1 cellular context compared by ENCODE assay signal in the genomic region with DNA sequence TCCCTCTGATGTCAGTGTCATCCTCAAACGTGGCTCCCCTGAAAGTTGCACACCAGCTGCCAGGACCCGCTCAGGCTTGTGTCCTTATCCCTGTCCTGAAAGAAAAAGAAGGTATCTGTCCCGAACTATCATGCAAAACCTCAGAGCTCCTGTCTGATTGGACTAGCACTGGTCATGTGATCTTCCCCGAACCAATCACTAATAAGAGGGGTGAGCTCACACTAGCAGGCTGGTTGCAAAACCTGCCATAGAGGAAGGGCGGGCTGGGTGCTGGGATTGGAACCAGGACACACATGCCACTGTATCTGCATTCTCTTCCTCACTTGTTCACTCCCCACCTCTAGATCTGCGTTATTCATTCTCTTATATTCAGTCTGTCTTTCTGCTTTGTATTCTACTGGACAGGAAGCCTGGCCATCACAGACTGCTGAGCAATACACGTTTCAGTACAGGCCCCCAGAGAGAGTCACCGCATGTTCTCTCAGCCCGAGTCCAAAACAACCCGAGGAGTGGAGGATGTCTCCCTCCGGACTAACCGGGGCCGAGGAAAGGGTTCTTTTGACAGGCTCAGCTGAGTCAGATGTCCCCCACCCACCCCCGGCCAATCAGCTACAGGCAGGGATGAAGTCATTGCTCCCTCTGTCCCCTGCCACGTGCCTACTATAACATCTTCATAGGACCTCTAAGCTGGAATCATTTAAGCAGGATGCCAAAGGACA.
TF ChIP-seq lines count a peak whose summit lies in the region.

No MANE protein-coding gene starts in this region.

TF ChIP-seq in GM23338, 12 proteins besides CTCF, POLR2A, EP300 and RAD21 (continued from another document):
- TF ChIP-seq, protein P1, sequence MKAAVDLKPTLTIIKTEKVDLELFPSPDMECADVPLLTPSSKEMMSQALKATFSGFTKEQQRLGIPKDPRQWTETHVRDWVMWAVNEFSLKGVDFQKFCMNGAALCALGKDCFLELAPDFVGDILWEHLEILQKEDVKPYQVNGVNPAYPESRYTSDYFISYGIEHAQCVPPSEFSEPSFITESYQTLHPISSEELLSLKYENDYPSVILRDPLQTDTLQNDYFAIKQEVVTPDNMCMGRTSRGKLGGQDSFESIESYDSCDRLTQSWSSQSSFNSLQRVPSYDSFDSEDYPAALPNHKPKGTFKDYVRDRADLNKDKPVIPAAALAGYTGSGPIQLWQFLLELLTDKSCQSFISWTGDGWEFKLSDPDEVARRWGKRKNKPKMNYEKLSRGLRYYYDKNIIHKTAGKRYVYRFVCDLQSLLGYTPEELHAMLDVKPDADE (IDR thresholded peaks at IDR 0.05): no peak
- TF ChIP-seq, protein P2, sequence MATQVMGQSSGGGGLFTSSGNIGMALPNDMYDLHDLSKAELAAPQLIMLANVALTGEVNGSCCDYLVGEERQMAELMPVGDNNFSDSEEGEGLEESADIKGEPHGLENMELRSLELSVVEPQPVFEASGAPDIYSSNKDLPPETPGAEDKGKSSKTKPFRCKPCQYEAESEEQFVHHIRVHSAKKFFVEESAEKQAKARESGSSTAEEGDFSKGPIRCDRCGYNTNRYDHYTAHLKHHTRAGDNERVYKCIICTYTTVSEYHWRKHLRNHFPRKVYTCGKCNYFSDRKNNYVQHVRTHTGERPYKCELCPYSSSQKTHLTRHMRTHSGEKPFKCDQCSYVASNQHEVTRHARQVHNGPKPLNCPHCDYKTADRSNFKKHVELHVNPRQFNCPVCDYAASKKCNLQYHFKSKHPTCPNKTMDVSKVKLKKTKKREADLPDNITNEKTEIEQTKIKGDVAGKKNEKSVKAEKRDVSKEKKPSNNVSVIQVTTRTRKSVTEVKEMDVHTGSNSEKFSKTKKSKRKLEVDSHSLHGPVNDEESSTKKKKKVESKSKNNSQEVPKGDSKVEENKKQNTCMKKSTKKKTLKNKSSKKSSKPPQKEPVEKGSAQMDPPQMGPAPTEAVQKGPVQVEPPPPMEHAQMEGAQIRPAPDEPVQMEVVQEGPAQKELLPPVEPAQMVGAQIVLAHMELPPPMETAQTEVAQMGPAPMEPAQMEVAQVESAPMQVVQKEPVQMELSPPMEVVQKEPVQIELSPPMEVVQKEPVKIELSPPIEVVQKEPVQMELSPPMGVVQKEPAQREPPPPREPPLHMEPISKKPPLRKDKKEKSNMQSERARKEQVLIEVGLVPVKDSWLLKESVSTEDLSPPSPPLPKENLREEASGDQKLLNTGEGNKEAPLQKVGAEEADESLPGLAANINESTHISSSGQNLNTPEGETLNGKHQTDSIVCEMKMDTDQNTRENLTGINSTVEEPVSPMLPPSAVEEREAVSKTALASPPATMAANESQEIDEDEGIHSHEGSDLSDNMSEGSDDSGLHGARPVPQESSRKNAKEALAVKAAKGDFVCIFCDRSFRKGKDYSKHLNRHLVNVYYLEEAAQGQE (IDR thresholded peaks at IDR 0.05; ENCODE audit: unreplicated experiment): no peak
- TF ChIP-seq NANOG (IDR thresholded peaks at IDR 0.05; ENCODE audit: borderline replicate concordance) (no peak), POLR2AphosphoS5 (IDR thresholded peaks at IDR 0.05; ENCODE audit: low read depth) (peak; percentile 92), ZNF331 (CRISPR knock-in tag; IDR thresholded peaks at IDR 0.05; ENCODE audit: low read depth) (no peak)
